In genomic region chr11:128841461-128842072, GRCh38 we compare ENCODE assay signal across 1 cellular context.
TF ChIP-seq lines count a peak whose summit lies in the region.

No MANE protein-coding gene starts in this region.

TF ChIP-seq in GM23338, 12 proteins besides CTCF, POLR2A, EP300 and RAD21 (continued from another document):
- TF ChIP-seq, protein P1, sequence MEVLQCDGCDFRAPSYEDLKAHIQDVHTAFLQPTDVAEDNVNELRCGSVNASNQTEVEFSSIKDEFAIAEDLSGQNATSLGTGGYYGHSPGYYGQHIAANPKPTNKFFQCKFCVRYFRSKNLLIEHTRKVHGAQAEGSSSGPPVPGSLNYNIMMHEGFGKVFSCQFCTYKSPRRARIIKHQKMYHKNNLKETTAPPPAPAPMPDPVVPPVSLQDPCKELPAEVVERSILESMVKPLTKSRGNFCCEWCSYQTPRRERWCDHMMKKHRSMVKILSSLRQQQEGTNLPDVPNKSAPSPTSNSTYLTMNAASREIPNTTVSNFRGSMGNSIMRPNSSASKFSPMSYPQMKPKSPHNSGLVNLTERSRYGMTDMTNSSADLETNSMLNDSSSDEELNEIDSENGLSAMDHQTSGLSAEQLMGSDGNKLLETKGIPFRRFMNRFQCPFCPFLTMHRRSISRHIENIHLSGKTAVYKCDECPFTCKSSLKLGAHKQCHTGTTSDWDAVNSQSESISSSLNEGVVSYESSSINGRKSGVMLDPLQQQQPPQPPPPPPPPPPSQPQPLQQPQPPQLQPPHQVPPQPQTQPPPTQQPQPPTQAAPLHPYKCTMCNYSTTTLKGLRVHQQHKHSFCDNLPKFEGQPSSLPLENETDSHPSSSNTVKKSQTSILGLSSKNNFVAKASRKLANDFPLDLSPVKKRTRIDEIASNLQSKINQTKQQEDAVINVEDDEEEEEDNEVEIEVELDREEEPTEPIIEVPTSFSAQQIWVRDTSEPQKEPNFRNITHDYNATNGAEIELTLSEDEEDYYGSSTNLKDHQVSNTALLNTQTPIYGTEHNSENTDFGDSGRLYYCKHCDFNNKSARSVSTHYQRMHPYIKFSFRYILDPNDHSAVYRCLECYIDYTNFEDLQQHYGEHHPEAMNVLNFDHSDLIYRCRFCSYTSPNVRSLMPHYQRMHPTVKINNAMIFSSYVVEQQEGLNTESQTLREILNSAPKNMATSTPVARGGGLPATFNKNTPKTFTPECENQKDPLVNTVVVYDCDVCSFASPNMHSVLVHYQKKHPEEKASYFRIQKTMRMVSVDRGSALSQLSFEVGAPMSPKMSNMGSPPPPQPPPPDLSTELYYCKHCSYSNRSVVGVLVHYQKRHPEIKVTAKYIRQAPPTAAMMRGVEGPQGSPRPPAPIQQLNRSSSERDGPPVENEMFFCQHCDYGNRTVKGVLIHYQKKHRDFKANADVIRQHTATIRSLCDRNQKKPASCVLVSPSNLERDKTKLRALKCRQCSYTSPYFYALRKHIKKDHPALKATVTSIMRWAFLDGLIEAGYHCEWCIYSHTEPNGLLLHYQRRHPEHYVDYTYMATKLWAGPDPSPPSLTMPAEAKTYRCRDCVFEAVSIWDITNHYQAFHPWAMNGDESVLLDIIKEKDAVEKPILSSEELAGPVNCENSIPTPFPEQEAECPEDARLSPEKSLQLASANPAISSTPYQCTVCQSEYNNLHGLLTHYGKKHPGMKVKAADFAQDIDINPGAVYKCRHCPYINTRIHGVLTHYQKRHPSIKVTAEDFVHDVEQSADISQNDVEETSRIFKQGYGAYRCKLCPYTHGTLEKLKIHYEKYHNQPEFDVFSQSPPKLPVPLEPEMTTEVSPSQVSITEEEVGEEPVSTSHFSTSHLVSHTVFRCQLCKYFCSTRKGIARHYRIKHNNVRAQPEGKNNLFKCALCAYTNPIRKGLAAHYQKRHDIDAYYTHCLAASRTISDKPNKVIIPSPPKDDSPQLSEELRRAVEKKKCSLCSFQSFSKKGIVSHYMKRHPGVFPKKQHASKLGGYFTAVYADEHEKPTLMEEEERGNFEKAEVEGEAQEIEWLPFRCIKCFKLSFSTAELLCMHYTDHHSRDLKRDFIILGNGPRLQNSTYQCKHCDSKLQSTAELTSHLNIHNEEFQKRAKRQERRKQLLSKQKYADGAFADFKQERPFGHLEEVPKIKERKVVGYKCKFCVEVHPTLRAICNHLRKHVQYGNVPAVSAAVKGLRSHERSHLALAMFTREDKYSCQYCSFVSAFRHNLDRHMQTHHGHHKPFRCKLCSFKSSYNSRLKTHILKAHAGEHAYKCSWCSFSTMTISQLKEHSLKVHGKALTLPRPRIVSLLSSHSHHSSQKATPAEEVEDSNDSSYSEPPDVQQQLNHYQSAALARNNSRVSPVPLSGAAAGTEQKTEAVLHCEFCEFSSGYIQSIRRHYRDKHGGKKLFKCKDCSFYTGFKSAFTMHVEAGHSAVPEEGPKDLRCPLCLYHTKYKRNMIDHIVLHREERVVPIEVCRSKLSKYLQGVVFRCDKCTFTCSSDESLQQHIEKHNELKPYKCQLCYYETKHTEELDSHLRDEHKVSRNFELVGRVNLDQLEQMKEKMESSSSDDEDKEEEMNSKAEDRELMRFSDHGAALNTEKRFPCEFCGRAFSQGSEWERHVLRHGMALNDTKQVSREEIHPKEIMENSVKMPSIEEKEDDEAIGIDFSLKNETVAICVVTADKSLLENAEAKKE (CRISPR knock-in tag; IDR thresholded peaks at IDR 0.05) = no peak
